In the genomic region with DNA sequence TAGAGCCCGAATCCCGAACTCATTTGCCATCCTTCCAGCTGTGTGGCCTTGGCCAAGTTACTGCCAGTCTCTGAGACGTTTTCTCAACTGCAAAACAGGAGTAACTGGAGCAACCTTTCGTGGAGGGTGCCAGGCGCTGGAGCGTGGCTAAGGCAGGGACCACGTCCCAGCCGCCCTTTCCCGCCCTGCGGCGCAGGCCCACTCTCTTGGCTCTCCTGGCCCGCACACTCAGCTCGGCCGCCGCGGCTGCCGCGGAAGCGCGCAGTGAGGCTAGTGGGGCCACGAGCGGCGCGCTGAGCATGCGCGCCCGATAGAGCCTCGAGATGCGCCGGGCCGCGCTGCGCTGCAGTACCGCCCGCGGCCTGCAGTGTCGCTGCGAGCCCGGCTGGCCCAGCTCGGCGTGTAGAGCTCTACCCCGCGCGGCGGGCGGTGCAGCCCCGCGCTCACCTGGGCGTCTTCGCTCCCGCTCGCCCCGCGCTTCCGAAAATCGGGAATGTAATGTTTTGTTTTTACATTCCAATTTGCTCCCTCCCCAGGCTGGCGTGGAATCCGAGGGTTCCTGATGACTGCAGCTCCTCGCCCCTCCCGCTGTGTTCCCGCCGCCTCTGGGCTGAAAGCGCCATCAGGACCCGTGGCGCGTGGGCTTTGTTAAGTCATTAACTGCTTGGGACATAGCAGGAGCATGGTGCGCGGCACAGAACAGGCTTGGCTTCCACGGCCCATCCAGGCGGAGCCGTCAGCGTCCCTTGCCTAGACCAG, we compare ENCODE assay signal across 8 cellular contexts. TPM values are rescaled to one million over a fixed set of nuclear protein-coding genes. Genes with fewer than 3 reads are reported as not detected.
A peak's percentile ranks its signal among the peaks of the same experiment; 100 is the strongest.
DNase-seq lines count a peak whose midpoint lies in the region; ATAC-seq, FAIRE-seq and TF ChIP-seq lines count a peak whose summit lies in the region.

No MANE protein-coding gene starts in this region.

- DNase-seq in D341Med (ENCODE audit: low spot score) = peak; percentile 75
- peak; percentile 62 for DNase-seq in activated CD4-positive, alpha-beta T cell treated with anti-CD3 and anti-CD28 coated beads for 1 hour
- DNase-seq in choroid plexus epithelial cell (ENCODE audit: low read depth) = peak; percentile 74
- DNase-seq in HepG2 (ENCODE audit: low spot score) = no peak
- peak in 2 of 3 experiments; percentile 48 to 64 for DNase-seq in stimulated activated CD4-positive, alpha-beta T cell treated with anti-CD3 and anti-CD28 coated beads, TNF-alpha, amount 100 ng/mL, for 24 hours (ENCODE audit: low read depth in 3 of 3)
- DNase-seq in NCI-H2196 treated with DMSO at 0.1 percent for 48 hours (lab: John Stamatoyannopoulos, UW; ENCODE audit: unreplicated experiment) = no peak

- TF ChIP-seq CTCF in choroid plexus epithelial cell (conservative IDR thresholded peaks at IDR 0.05; ENCODE audit: low read depth, low read length) = peak; percentile 52
- peak; percentile 57 for TF ChIP-seq CTCF in HepG2 (CRISPR knock-in tag; IDR thresholded peaks at IDR 0.05)

- CTCF ChIA-PET in HepG2 (lab: Yijun Ruan, JAX; ENCODE audit: low intra/inter-chr PET ratio, low total read pairs) = no interaction called here

- no peaks in the 10 kb centered on the region for H3K79me2 ChIP-seq in HepG2 (ENCODE audit: insufficient read depth, low read length)

- ATAC-seq in GM21381 (IDR thresholded peaks at IDR 0.05; ENCODE audit: unreplicated experiment) (peak; percentile 66), HepG2 (peak; percentile 98)

- H3K4me2 ChIP-seq in HepG2 (ENCODE audit: low read depth, low read length) = peak overlapping the region; percentile 27; the same call in 1 of the 2 replicates

- intact Hi-C loops in HepG2 (cut with micrococcal nuclease; ENCODE audit: unreplicated experiment) = loop anchor here (10.0 kb wide), 1 partner anchor 74 kb away; no protein-coding TSS in a partner anchor

- H3K4me1 ChIP-seq in HUES6 (ENCODE audit: control insufficient read depth, insufficient read depth, low read length) = peaks cover 17% of the 10 kb centered on the region
- no peaks in the 10 kb centered on the region for H3K4me1 ChIP-seq in HepG2 (ENCODE audit: insufficient read depth, low read length)

- no peaks in the 10 kb centered on the region for H3K36me3 ChIP-seq in HUES6 (ENCODE audit: control insufficient read depth, insufficient read depth, low read length)
- no peaks in the 10 kb centered on the region for H3K36me3 ChIP-seq in HepG2 (replicated peaks in 1 of 2; ENCODE audit: control insufficient read depth in 1 of 2, insufficient read depth in 2 of 2, low read length in 2 of 2)

- H2AFZ ChIP-seq in HepG2 (ENCODE audit: low read length) = no peak overlapping the region

- no peak for TF ChIP-seq EP300 in HepG2 (IDR thresholded peaks at IDR 0.05; ENCODE audit: low read depth in 2 of 2, low read length in 2 of 2)
- no peak for TF ChIP-seq EP300 in HepG2 (CRISPR knock-in tag; IDR thresholded peaks at IDR 0.05; ENCODE audit: borderline replicate concordance)

- BruUV-seq in HepG2 (replicated peaks; lab: Mats Ljungman, UMichigan) = no TSS peak

- H3K27ac ChIP-seq in HUES6 (ENCODE audit: low read depth, low read length) (no peak overlapping the region), HepG2 (ENCODE audit: extremely low read length, insufficient read depth, low read length) (no peak overlapping the region)

- no peaks in the 10 kb centered on the region; the same call in 1 of the 2 replicates for H4K20me1 ChIP-seq in HepG2 (ENCODE audit: insufficient read depth, low read length)

- in situ Hi-C loops in HepG2 (cut with HindIII; ENCODE audit: extremely low pct_ligation_motif_present, low pct_unique_long_range_greater_than_20kb) = no loop called here

- 57% methylated on average over 45 of the region's 72 CpGs for WGBS in HepG2 (ENCODE audit: low lambda C conversion rate)

- POLR2A ChIA-PET in HepG2 (lab: Yijun Ruan, JAX) = no interaction called here

- H3K9ac ChIP-seq in HUES6 (ENCODE audit: low read length) (peak overlapping the region; percentile 50), HepG2 (ENCODE audit: insufficient read depth, low read depth, low read length) (no peak overlapping the region)

- H3K4me3 ChIP-seq in HUES6 (ENCODE audit: low read depth, low read length) (peak overlapping the region; percentile 84), choroid plexus epithelial cell (ENCODE audit: low read depth, low read length) (peak overlapping the region; percentile 49), HepG2 (replicated peaks in 1 of 3; ENCODE audit: insufficient read depth in 1 of 3, low read depth in 2 of 3, low read length in 3 of 3) (no peak overlapping the region)

- peak; percentile 43; the same call in 1 of the 2 replicates for TF ChIP-seq RAD21 in HepG2 (CRISPR knock-in tag; IDR thresholded peaks at IDR 0.05)

- no peak for FAIRE-seq in HepG2 (lab: Jason Lieb, UNC)

- H3K9me3 ChIP-seq in HUES6 (ENCODE audit: control insufficient read depth, insufficient read depth, low read depth, low read length) = no peaks in the 10 kb centered on the region
- H3K9me3 ChIP-seq in HepG2 (ENCODE audit: low read length) = no peaks in the 10 kb centered on the region

- H3K27me3 ChIP-seq in HUES6 (ENCODE audit: control insufficient read depth, insufficient read depth, low read length) (peaks cover 76% of the 10 kb centered on the region), HepG2 (ENCODE audit: control insufficient read depth in 1 of 2, insufficient read depth in 2 of 2, low read length in 2 of 2) (peaks cover 0 to 4% of the 10 kb centered on the region in 2 experiments; a peak in 1 of 5 replicates)

- TF ChIP-seq POLR2A in HepG2 (IDR thresholded peaks at IDR 0.05; ENCODE audit: insufficient read depth in 1 of 2, low read depth in 2 of 2, low read length in 2 of 2) = no peak

TF ChIP-seq in HepG2, 621 proteins besides CTCF, POLR2A, EP300 and RAD21 (continues in another document):
- no peak for TF ChIP-seq ZNF572 (CRISPR knock-in tag; IDR thresholded peaks at IDR 0.05)
- TF ChIP-seq RELA (CRISPR knock-in tag; IDR thresholded peaks at IDR 0.05) = no peak
- TF ChIP-seq ZSCAN20 (CRISPR knock-in tag; IDR thresholded peaks at IDR 0.05; ENCODE audit: borderline replicate concordance) = no peak
- peak; percentile 29; the same call in 1 of the 2 replicates for TF ChIP-seq STAG1 (CRISPR knock-in tag; IDR thresholded peaks at IDR 0.05)
- TF ChIP-seq, protein P1, sequence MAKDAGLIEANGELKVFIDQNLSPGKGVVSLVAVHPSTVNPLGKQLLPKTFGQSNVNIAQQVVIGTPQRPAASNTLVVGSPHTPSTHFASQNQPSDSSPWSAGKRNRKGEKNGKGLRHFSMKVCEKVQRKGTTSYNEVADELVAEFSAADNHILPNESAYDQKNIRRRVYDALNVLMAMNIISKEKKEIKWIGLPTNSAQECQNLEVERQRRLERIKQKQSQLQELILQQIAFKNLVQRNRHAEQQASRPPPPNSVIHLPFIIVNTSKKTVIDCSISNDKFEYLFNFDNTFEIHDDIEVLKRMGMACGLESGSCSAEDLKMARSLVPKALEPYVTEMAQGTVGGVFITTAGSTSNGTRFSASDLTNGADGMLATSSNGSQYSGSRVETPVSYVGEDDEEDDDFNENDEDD (CRISPR knock-in tag; IDR thresholded peaks at IDR 0.05; ENCODE audit: borderline replicate concordance) = peak; percentile 21; the same call in 1 of the 2 replicates
- no peak for TF ChIP-seq NR3C1 (CRISPR knock-in tag; IDR thresholded peaks at IDR 0.05)
- TF ChIP-seq MIER2 (CRISPR knock-in tag; IDR thresholded peaks at IDR 0.05) = no peak
- no peak for TF ChIP-seq MTA3 (CRISPR knock-in tag; IDR thresholded peaks at IDR 0.05)
- TF ChIP-seq, protein P2, sequence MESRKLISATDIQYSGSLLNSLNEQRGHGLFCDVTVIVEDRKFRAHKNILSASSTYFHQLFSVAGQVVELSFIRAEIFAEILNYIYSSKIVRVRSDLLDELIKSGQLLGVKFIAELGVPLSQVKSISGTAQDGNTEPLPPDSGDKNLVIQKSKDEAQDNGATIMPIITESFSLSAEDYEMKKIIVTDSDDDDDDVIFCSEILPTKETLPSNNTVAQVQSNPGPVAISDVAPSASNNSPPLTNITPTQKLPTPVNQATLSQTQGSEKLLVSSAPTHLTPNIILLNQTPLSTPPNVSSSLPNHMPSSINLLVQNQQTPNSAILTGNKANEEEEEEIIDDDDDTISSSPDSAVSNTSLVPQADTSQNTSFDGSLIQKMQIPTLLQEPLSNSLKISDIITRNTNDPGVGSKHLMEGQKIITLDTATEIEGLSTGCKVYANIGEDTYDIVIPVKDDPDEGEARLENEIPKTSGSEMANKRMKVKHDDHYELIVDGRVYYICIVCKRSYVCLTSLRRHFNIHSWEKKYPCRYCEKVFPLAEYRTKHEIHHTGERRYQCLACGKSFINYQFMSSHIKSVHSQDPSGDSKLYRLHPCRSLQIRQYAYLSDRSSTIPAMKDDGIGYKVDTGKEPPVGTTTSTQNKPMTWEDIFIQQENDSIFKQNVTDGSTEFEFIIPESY (CRISPR knock-in tag; IDR thresholded peaks at IDR 0.05) = 0 out of 2 replicates have a peak, but pooled peaks have one; percentile 29
- TF ChIP-seq HDAC1 (CRISPR knock-in tag; IDR thresholded peaks at IDR 0.05) = no peak
- peak; percentile 13; the same call in 1 of the 2 replicates for TF ChIP-seq HOXA3 (CRISPR knock-in tag; IDR thresholded peaks at IDR 0.05)

RNA-seq across cellular contexts. Expression of a gene that starts 4.0 kb away (rescaled TPM):
- total RNA-seq in HepG2 (2016; rRNA removed; fragmentation: Illumina TruSeq; extraction: Trizol) = 0.02 and 0.17 TPM in 2 replicates
- not detected in 2 replicates for total RNA-seq in HepG2 (2016; cell fraction: cytosol; rRNA removed; fragmentation: Illumina TruSeq; extraction: Trizol; ENCODE audit: low read depth)
- total RNA-seq in HepG2 (2016; cell fraction: insoluble cytoplasmic fraction; rRNA removed; fragmentation: Illumina TruSeq; extraction: Trizol) = 0.02 TPM in 1 of 2 replicates, not detected in the other
- 0.03 TPM in 1 of 2 replicates, not detected in the other for total RNA-seq in HepG2 (2016; cell fraction: membrane; rRNA removed; fragmentation: Illumina TruSeq; extraction: Trizol)
- 0.09 TPM in 1 of 2 replicates, not detected in the other for total RNA-seq in HepG2 (2016; cell fraction: nucleus; rRNA removed; fragmentation: Illumina TruSeq; extraction: Trizol)
- polyA plus RNA-seq in HepG2 (2011; rRNA removed) = not detected in 2 replicates
- not detected in 2 replicates for polyA plus RNA-seq in HepG2 (2011; cell fraction: cytosol; rRNA removed)
- not detected in 2 replicates for polyA plus RNA-seq in HepG2 (2011; cell fraction: nucleus; rRNA removed)
- not detected in 2 replicates for polyA plus RNA-seq in HepG2 (2012)
- polyA plus RNA-seq in HepG2 (2016; cell fraction: cytosol; fragmentation: Illumina TruSeq; extraction: Trizol; ENCODE audit: low read depth) = not detected in 2 replicates
- polyA plus RNA-seq in HepG2 (2016; cell fraction: insoluble cytoplasmic fraction; fragmentation: Illumina TruSeq; extraction: Trizol; ENCODE audit: low read depth) = 0.07 TPM in 1 of 2 replicates, not detected in the other
- not detected in 2 replicates for polyA plus RNA-seq in HepG2 (2016; cell fraction: membrane; fragmentation: Illumina TruSeq; extraction: Trizol; ENCODE audit: low read depth)
- not detected in 2 replicates for polyA plus RNA-seq in HepG2 (2016; cell fraction: nucleus; fragmentation: Illumina TruSeq; extraction: Trizol; ENCODE audit: insufficient read depth, low read depth)
- polyA minus RNA-seq in HepG2 (2011; rRNA and poly(A)+ RNA removed; ENCODE audit: low replicate concordance) = 0.05 TPM in 1 of 2 replicates, not detected in the other
- not detected in 2 replicates for polyA minus RNA-seq in HepG2 (2011; cell fraction: cytosol; rRNA and poly(A)+ RNA removed)
- polyA minus RNA-seq in HepG2 (2011; cell fraction: nucleus; rRNA and poly(A)+ RNA removed) = 0.25 TPM in 1 of 2 replicates, not detected in the other

Comparison
In these comparisons a context has a peak if more than half of its experiments do, and no peak if none do; other contexts are left out.
1. DNase-seq: peak in D341Med (single experiment), activated CD4-positive, alpha-beta T cell treated with anti-CD3 and anti-CD28 coated beads for 1 hour (single experiment), choroid plexus epithelial cell (single experiment) and stimulated activated CD4-positive, alpha-beta T cell treated with anti-CD3 and anti-CD28 coated beads, TNF-alpha, amount 100 ng/mL, for 24 hours (2 of 3); none in HepG2 (single experiment) and NCI-H2196 treated with DMSO at 0.1 percent for 48 hours (single experiment).
2. H3K4me3 ChIP-seq: peak in HUES6 (single experiment) and choroid plexus epithelial cell (single experiment); none in HepG2 (0 of 3).